Comparison of ENCODE assay signal across 1 cellular context in the genomic region with DNA sequence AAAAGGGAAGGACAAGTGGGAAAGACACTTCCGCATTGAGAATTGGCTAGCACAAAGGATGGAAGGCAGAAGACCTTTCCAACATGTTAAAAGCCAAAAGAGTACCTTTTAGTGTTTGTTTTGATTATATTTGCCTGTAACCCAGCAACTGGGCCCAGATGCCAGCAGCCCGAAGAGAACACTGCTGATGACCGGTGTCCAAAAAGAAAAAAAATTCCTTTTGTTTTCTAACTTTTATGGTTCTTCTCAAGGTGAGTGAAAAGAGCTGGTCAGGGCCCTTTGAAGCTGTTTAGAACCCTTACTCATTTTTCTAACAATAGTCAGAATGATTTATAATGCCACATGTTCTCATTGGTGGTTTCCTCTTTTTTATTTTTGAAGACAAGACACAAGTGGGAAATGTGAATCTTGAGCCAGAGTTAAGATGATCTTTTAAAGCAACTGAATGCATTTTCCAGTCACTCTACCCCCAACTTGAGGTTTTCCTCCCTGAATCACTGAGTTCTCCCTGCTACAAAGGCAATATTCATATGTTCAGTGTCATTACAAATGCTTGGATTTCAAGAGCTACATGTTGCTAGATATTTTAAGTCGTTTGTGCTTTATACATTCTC.
TF ChIP-seq lines count a peak whose summit lies in the region.

No MANE protein-coding gene starts in this region.

TF ChIP-seq in H1, 55 proteins besides CTCF, POLR2A, EP300 and RAD21:
- TF ChIP-seq CHD1 (IDR thresholded peaks at IDR 0.05; ENCODE audit: low read depth, low read length) = no peak
- no peak for TF ChIP-seq SUZ12 (IDR thresholded peaks at IDR 0.05; ENCODE audit: low read length)
- no peak for TF ChIP-seq MAFK (IDR thresholded peaks at IDR 0.05; ENCODE audit: low read depth, low read length)
- no peak for TF ChIP-seq JUN (IDR thresholded peaks at IDR 0.05; ENCODE audit: low read depth, low read length)
- no peak for TF ChIP-seq CBX8 (IDR thresholded peaks at IDR 0.05; ENCODE audit: borderline replicate concordance, low read depth, low read length)
- TF ChIP-seq GABPA (IDR thresholded peaks at IDR 0.05; ENCODE audit: borderline replicate concordance, insufficient read depth, low read length) = no peak
- TF ChIP-seq, protein P1, sequence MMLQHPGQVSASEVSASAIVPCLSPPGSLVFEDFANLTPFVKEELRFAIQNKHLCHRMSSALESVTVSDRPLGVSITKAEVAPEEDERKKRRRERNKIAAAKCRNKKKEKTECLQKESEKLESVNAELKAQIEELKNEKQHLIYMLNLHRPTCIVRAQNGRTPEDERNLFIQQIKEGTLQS (IDR thresholded peaks at IDR 0.05; ENCODE audit: insufficient read depth, low read depth, low read length) = no peak
- no peak for TF ChIP-seq ZNF274 (IDR thresholded peaks at IDR 0.05; ENCODE audit: borderline replicate concordance, extremely low read depth, low read length)
